Comparison of ENCODE assay signal across 8 cellular contexts in the genomic region with DNA sequence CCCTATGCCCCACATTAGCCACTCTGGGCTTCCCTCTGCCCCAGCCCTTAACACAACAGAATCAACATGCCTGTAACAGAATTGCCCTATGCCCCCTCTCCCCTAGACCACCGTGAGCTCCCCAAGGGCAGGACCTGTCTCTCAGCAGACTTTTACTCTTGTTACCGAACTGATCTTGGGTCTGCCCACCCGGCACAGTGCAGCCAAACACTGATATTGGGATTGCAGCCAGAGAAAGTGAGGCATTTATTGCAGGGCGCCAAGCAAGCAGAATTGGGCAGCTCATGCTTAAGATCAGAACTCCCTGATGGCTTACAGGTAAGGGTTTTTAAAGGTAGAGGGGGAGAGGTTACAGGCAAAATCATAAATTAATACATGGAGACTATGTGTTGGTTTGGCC. TPM values are rescaled to one million over a fixed set of nuclear protein-coding genes. Genes with fewer than 3 reads are reported as not detected.
"Had no signal": no experiment of that assay in that cellular context is flagged by ENCODE, and none has a peak within 500 bp of the region (broad histone marks: within the 10 kb centered on the region; RNA-seq: fewer than 3 reads in every experiment).

No MANE protein-coding gene starts in this region.

- ATAC-seq: HepG2 had no signal

- H3K4me1 Mint-ChIP-seq: IgD-negative memory B cell had no signal

- H3K36me3 Mint-ChIP-seq: IgD-negative memory B cell had no signal

- DNase-seq: GOT3, H7, HCEC 1CT, KBM-7 had no signal

- H3K27ac Mint-ChIP-seq: IgD-negative memory B cell had no signal

- H3K4me3 Mint-ChIP-seq: IgD-negative memory B cell had no signal

RNA-seq across cellular contexts. Expression of a gene that starts 33.5 kb away (rescaled TPM):
- total RNA-seq: H4, HepG2, HT1080 had no signal
- polyA plus RNA-seq: HepG2, IgD-negative memory B cell had no signal
